ENCODE assay signal across 1 cellular context in genomic region chr3:30629736-30630135, GRCh38.
TF ChIP-seq lines count a peak whose summit lies in the region.

No MANE protein-coding gene starts in this region.

TF ChIP-seq in H1, 55 proteins besides CTCF, POLR2A, EP300 and RAD21 (continued from another document):
- TF ChIP-seq ATF2 (IDR thresholded peaks at IDR 0.05; ENCODE audit: low read length) (no peak), CHD2 (IDR thresholded peaks at IDR 0.05; ENCODE audit: low read length) (no peak), E2F6 (IDR thresholded peaks at IDR 0.05) (no peak), CREB1 (IDR thresholded peaks at IDR 0.05) (no peak), SP2 (IDR thresholded peaks at IDR 0.05; ENCODE audit: low read length) (no peak), RXRA (IDR thresholded peaks at IDR 0.05; ENCODE audit: insufficient read depth, low read depth, low read length) (no peak), SIX5 (IDR thresholded peaks at IDR 0.05; ENCODE audit: low read depth, low read length) (no peak), SP1 (IDR thresholded peaks at IDR 0.05; ENCODE audit: low read depth, low read length) (no peak)
